In the genomic region with DNA sequence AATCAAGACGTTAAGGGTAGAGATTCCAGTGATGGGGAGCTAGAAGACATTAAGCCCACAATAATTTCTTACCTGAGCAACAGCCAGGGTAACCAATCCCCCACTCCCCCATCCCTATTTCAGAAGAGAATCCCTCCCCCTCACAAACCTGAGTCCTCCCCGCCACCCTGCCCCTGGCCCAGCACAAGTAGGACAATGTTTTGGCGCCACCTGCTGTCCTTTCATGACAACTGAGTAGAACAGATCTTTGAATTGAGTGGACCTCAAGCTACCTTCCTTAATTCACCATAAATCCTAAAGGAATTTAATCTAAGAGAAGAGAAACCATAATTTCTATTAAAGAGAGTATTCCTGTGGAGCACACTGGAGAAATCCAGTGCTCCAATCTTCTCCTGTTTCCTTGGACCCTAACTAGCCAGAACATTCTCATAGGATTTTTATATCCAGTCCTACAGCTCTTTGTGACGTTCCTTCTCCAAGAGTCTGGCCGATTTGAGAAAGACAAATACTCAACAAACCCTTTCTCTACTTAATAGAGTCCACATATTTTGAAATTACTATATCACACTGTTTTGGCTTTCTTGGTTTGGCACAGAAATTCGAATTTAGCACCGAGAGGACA, we compare ENCODE assay signal across 8 cellular contexts. TPM values are rescaled to one million over a fixed set of nuclear protein-coding genes. Genes with fewer than 3 reads are reported as not detected.
A peak's percentile ranks its signal among the peaks of the same experiment; 100 is the strongest.
DNase-seq lines count a peak whose midpoint lies in the region; ATAC-seq lines count a peak whose summit lies in the region.

No MANE protein-coding gene starts in this region.

- H4K20me1 ChIP-seq in BLaER1: peaks cover 30% of the 10 kb centered on the region

- peak overlapping the region; percentile 84 for H3K4me2 ChIP-seq in BLaER1

- intact Hi-C loops in posterior cingulate gyrus (cut with DNase I): loop anchor here (1.0 kb wide), 2 partner anchors 61 to 122 kb away; no protein-coding TSS in a partner anchor

- H3K4me1 ChIP-seq in BLaER1: peaks cover 23% of the 10 kb centered on the region

- no peaks in the 10 kb centered on the region for H3K36me3 ChIP-seq in BLaER1

- no peak overlapping the region for H3K9ac ChIP-seq in BLaER1

- H3K27me3 ChIP-seq in BLaER1: no peaks in the 10 kb centered on the region

- no peak overlapping the region for H3K4me3 ChIP-seq in BLaER1

- DNase-seq in H4 (ENCODE audit: low spot score): peak; percentile 33
- peak; percentile 52 for DNase-seq in RKO (ENCODE audit: low spot score)
- peak; percentile 83 for DNase-seq in activated effector memory CD4-positive, alpha-beta T cell treated with anti-CD3 and anti-CD28 coated beads, Interleukin-2, amount 50 U/mL, for 16 hours
- peak; percentile 9 for DNase-seq in glomerular endothelial cell (ENCODE audit: extremely low read depth, low read depth, low spot score)
- DNase-seq in posterior cingulate gyrus: peak; percentile 18 to 93 (median 74)

- H3K27ac ChIP-seq in BLaER1: no peak overlapping the region

- ATAC-seq in HG03442 (IDR thresholded peaks at IDR 0.05; ENCODE audit: unreplicated experiment) (no peak), GM18870 (IDR thresholded peaks at IDR 0.05; ENCODE audit: unreplicated experiment) (no peak)

- H3K9me3 ChIP-seq in BLaER1: no peaks in the 10 kb centered on the region

RNA-seq across cellular contexts. Expression of gene NHEJ1, which starts 41.1 kb away (rescaled TPM):
- total RNA-seq in H4 (2014; rRNA removed; shearing (Covaris generic)): 20.9 and 27.4 TPM in 2 replicates
- 18.3 and 21.0 TPM in 2 replicates for total RNA-seq in glomerular endothelial cell

RNA-seq across cellular contexts. Expression of gene SLC23A3, which starts 50.3 kb away (rescaled TPM):
- total RNA-seq in H4 (2014; rRNA removed; shearing (Covaris generic)): 0.12 TPM in 1 of 2 replicates, not detected in the other
- 1.3 TPM in 1 of 2 replicates, not detected in the other for total RNA-seq in glomerular endothelial cell

RNA-seq across cellular contexts. Expression of gene CNPPD1, which starts 57.2 kb away (rescaled TPM):
- 10.8 and 13.3 TPM in 2 replicates for total RNA-seq in H4 (2014; rRNA removed; shearing (Covaris generic))
- total RNA-seq in glomerular endothelial cell: 33.2 and 40.3 TPM in 2 replicates

RNA-seq across cellular contexts. Expression of gene RETREG2, which starts 58.5 kb away (rescaled TPM):
- 52.8 and 53.3 TPM in 2 replicates for total RNA-seq in H4 (2014; rRNA removed; shearing (Covaris generic))
- 43.8 and 48.0 TPM in 2 replicates for total RNA-seq in glomerular endothelial cell

RNA-seq across cellular contexts. Expression of gene IHH, which starts 58.8 kb away (rescaled TPM):
- not detected in 2 replicates for total RNA-seq in H4 (2014; rRNA removed; shearing (Covaris generic))
- total RNA-seq in glomerular endothelial cell: not detected in 2 replicates

Comparison
In these comparisons a context has a peak if more than half of its experiments do, and no peak if none do; other contexts are left out.
1. DNase-seq: peak in every context shown above with its lines; median percentile 83 in activated effector memory CD4-positive, alpha-beta T cell treated with anti-CD3 and anti-CD28 coated beads, Interleukin-2, amount 50 U/mL, for 16 hours; 74 in posterior cingulate gyrus; 52 in RKO; 33 in H4; 9 in glomerular endothelial cell.